ENCODE assay signal across 27 cellular contexts in genomic region chr20:38791291-38791690, GRCh38. TPM values are rescaled to one million over a fixed set of nuclear protein-coding genes. Genes with fewer than 3 reads are reported as not detected.
"Had no signal": no experiment of that assay in that cellular context is flagged by ENCODE, and none has a peak within 500 bp of the region (broad histone marks: within the 10 kb centered on the region; RNA-seq: fewer than 3 reads in every experiment).

No MANE protein-coding gene starts in this region.

- H3K27ac ChIP-seq: adrenal gland, body of pancreas, esophagus muscularis mucosa, foreskin keratinocyte, gastrocnemius medialis, heart left ventricle had no signal

- H3K27me3 Mint-ChIP-seq: activated CD4-positive, alpha-beta memory T cell treated with anti-CD3 and anti-CD28 coated beads, Interleukin-2, amount 10 ng/mL, durations not matched to agents 7 days and 5 days; activated CD4-positive, alpha-beta T cell treated with anti-CD3 and anti-CD28 coated beads, Interleukin-2, amount 10 ng/mL, durations not matched to agents 7 days and 5 days; activated CD8-positive, alpha-beta memory T cell treated with anti-CD3 and anti-CD28 coated beads, Interleukin-2, amount 10 ng/mL, durations not matched to agents 7 days and 5 days; effector memory CD8-positive, alpha-beta T cell had no signal

- H3K9me3 ChIP-seq: adrenal gland, body of pancreas, esophagus muscularis mucosa, gastrocnemius medialis had no signal

- H3K4me3 ChIP-seq: adrenal gland, body of pancreas, esophagus muscularis mucosa, gastrocnemius medialis, heart left ventricle had no signal

- H3K4me1 ChIP-seq: adrenal gland, body of pancreas, esophagus muscularis mucosa, gastrocnemius medialis, heart left ventricle had no signal

- H3K27ac Mint-ChIP-seq: activated CD4-positive, alpha-beta memory T cell treated with anti-CD3 and anti-CD28 coated beads, Interleukin-2, amount 10 ng/mL, durations not matched to agents 7 days and 5 days; activated CD4-positive, alpha-beta T cell treated with anti-CD3 and anti-CD28 coated beads, Interleukin-2, amount 10 ng/mL, durations not matched to agents 7 days and 5 days; activated CD8-positive, alpha-beta memory T cell treated with anti-CD3 and anti-CD28 coated beads, Interleukin-2, amount 10 ng/mL, durations not matched to agents 7 days and 5 days had no signal

- H3K27me3 ChIP-seq: adrenal gland, body of pancreas, gastrocnemius medialis, heart left ventricle had no signal

- H3K36me3 ChIP-seq: adrenal gland, esophagus muscularis mucosa, gastrocnemius medialis, heart left ventricle had no signal

- ATAC-seq: activated CD8-positive, alpha-beta memory T cell treated with anti-CD3 and anti-CD28 coated beads, Interleukin-2, amount 10 ng/mL, durations not matched to agents 7 days and 5 days; body of pancreas; effector memory CD8-positive, alpha-beta T cell; foreskin keratinocyte; gastrocnemius medialis; heart left ventricle had no signal

- H3K36me3 Mint-ChIP-seq: activated CD8-positive, alpha-beta memory T cell treated with anti-CD3 and anti-CD28 coated beads, Interleukin-2, amount 10 ng/mL, durations not matched to agents 7 days and 5 days had no signal

- H3K4me3 Mint-ChIP-seq: activated CD4-positive, alpha-beta memory T cell treated with anti-CD3 and anti-CD28 coated beads, Interleukin-2, amount 10 ng/mL, durations not matched to agents 7 days and 5 days; activated CD4-positive, alpha-beta T cell treated with anti-CD3 and anti-CD28 coated beads, Interleukin-2, amount 10 ng/mL, durations not matched to agents 7 days and 5 days; activated CD8-positive, alpha-beta memory T cell treated with anti-CD3 and anti-CD28 coated beads, Interleukin-2, amount 10 ng/mL, durations not matched to agents 7 days and 5 days; effector memory CD8-positive, alpha-beta T cell had no signal

- DNase-seq: activated CD4-positive, alpha-beta memory T cell treated with anti-CD3 and anti-CD28 coated beads, Interleukin-2, amount 10 ng/mL, durations not matched to agents 7 days and 5 days; activated CD4-positive, alpha-beta T cell treated with anti-CD3 and anti-CD28 coated beads, Interleukin-2, amount 10 ng/mL, durations not matched to agents 7 days and 5 days; activated CD4-positive, alpha-beta T cell treated with anti-CD3 and anti-CD28 coated beads, Interleukin-2, amount 50 U/mL, for 4 hours; activated CD4-positive, CD25-positive, alpha-beta regulatory T cell; activated CD4-positive, CD25-positive, alpha-beta regulatory T cell treated with anti-CD3 and anti-CD28 coated beads, Interleukin-2, amount 50 U/mL, for 72 hours; activated CD8-positive, alpha-beta memory T cell treated with anti-CD3 and anti-CD28 coated beads, Interleukin-2, amount 10 ng/mL, durations not matched to agents 7 days and 5 days; activated CD8-positive, alpha-beta memory T cell treated with anti-CD3 and anti-CD28 coated beads, Interleukin-2, amount 50 U/mL, for 4 hours; activated gamma-delta T cell; activated naive CD4-positive, alpha-beta T cell treated with anti-CD3 and anti-CD28 coated beads, Interleukin-2, amount 50 U/mL, for 16 hours; activated naive CD4-positive, alpha-beta T cell treated with Interleukin-2 at 50 U/mL for 16 hours; activated T-cell treated with anti-CD3 and anti-CD28 coated beads, Interleukin-2, amount 50 U/mL, for 1 hour; activated T-cell treated with anti-CD3 and anti-CD28 coated beads, Interleukin-2, amount 50 U/mL, for 48 hours; adrenal gland; amygdala; aorta; body of pancreas; cortex of kidney; dermis blood vessel endothelial cell; effector CD4-positive, alpha-beta T cell; effector memory CD8-positive, alpha-beta T cell; foreskin keratinocyte; gastrocnemius medialis; glutamatergic neuron; heart left ventricle; T-helper 2 cell had no signal

- H3K9me3 Mint-ChIP-seq: activated CD4-positive, alpha-beta memory T cell treated with anti-CD3 and anti-CD28 coated beads, Interleukin-2, amount 10 ng/mL, durations not matched to agents 7 days and 5 days; activated CD4-positive, alpha-beta T cell treated with anti-CD3 and anti-CD28 coated beads, Interleukin-2, amount 10 ng/mL, durations not matched to agents 7 days and 5 days; effector memory CD8-positive, alpha-beta T cell had no signal

RNA-seq across cellular contexts. Expression of gene PPP1R16B, which starts 14.2 kb away (rescaled TPM):
- total RNA-seq: chondrocyte, foreskin keratinocyte had no signal
- polyA plus RNA-seq: foreskin keratinocyte had no signal
